Comparison of ENCODE assay signal across 15 cellular contexts in the genomic region with DNA sequence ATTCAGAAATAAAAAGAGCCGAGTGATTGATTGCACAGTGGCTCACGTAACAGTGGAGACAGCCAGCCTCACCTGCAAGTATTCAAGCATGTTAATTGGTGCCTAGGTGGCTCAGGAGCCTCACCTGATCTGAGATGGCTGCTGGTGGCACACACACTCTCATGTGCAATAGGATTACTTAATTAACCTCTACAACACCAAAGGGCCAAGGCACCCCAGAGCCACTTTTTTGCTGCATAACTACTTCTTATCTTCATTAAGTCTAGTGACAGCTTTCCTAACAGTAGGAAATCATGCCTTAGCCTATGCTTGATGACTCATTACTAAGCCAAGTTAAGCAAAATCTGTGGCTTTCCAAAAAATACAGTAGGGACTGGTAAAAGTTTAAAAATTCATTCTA.
DNase-seq lines count a peak whose midpoint lies in the region; ATAC-seq, FAIRE-seq and TF ChIP-seq lines count a peak whose summit lies in the region.
"Had no signal": no experiment of that assay in that cellular context is flagged by ENCODE, and none has a peak within 500 bp of the region (broad histone marks: within the 10 kb centered on the region; RNA-seq: fewer than 3 reads in every experiment).

No MANE protein-coding gene starts in this region.

- H3K36me3 ChIP-seq in right atrium auricular region: no peaks in the 10 kb centered on the region
- no peaks in the 10 kb centered on the region for H3K36me3 ChIP-seq in heart right ventricle
- no peaks in the 10 kb centered on the region for H3K36me3 ChIP-seq in endothelial cell of umbilical vein (ENCODE audit: control insufficient read depth in 2 of 2, extremely low read depth in 1 of 2, insufficient read depth in 2 of 2, low read length in 2 of 2)
- H3K36me3 ChIP-seq: BLaER1, gastroesophageal sphincter, upper lobe of right lung had no signal

- H3K27me3 ChIP-seq in right atrium auricular region (no peaks in the 10 kb centered on the region), heart right ventricle (no peaks in the 10 kb centered on the region), endothelial cell of umbilical vein (ENCODE audit: control insufficient read depth in 2 of 2, insufficient read depth in 2 of 2, low read length in 2 of 2) (no peaks in the 10 kb centered on the region)
- H3K27me3 ChIP-seq: BLaER1, gastroesophageal sphincter, upper lobe of right lung had no signal

- H3K27ac ChIP-seq in right atrium auricular region (peak overlapping the region; percentile 6 to 78), heart right ventricle (no peak overlapping the region), endothelial cell of umbilical vein (ENCODE audit: insufficient read depth, low read depth, low read length) (no peak overlapping the region)
- H3K27ac ChIP-seq: BLaER1, gastroesophageal sphincter, upper lobe of right lung had no signal

- H3K4me3 Mint-ChIP-seq in type B pancreatic cell: no peak overlapping the region
- no peak overlapping the region for H3K4me3 Mint-ChIP-seq in activated T-cell treated with anti-CD3 and anti-CD28 coated beads, Interleukin-2, amount 50 U/mL, for 72 hours

- H2AFZ ChIP-seq in endothelial cell of umbilical vein (ENCODE audit: low read depth, low read length): no peak overlapping the region

- TF ChIP-seq CTCF in right atrium auricular region (IDR thresholded peaks at IDR 0.05): no peak
- TF ChIP-seq CTCF in heart right ventricle (IDR thresholded peaks at IDR 0.05): no peak
- no peak for TF ChIP-seq CTCF in endothelial cell of umbilical vein (IDR thresholded peaks at IDR 0.05; ENCODE audit: extremely low read depth in 1 of 2, insufficient read depth in 1 of 2, low read depth in 1 of 2, low read length in 2 of 2)
- TF ChIP-seq CTCF in type B pancreatic cell (conservative IDR thresholded peaks at IDR 0.05): no peak

- no peak for FAIRE-seq in endothelial cell of umbilical vein (lab: Jason Lieb, UNC)
- FAIRE-seq: GM12878 had no signal

- CTCF ChIA-PET in endothelial cell of umbilical vein (lab: Charles Lee): interaction anchor here (1.3 to 2.9 kb wide), 4 partner anchors 12 to 40 kb away, joined by 3 to 8 read pairs (median 4); no protein-coding TSS in a partner anchor

- intact Hi-C loops in heart right ventricle (cut with DNase I) (no loop called here), endothelial cell of umbilical vein (cut with micrococcal nuclease) (no loop called here)

- no peak for ATAC-seq in heart right ventricle
- ATAC-seq in activated T-cell treated with anti-CD3 and anti-CD28 coated beads, Interleukin-2, amount 50 U/mL, for 72 hours (replicated peaks in 1 of 2): no peak
- ATAC-seq in HG03457 (IDR thresholded peaks at IDR 0.05; ENCODE audit: unreplicated experiment): no peak
- no peak for ATAC-seq in GM19328 (IDR thresholded peaks at IDR 0.05; ENCODE audit: unreplicated experiment)
- ATAC-seq: gastroesophageal sphincter, GM12878, upper lobe of right lung had no signal

- POLR2A ChIA-PET in endothelial cell of umbilical vein (lab: Charles Lee): no interaction called here

- DNase-seq in right atrium auricular region (ENCODE audit: low spot score) (no peak), heart right ventricle (no peak), NCI-H748 (lab: John Stamatoyannopoulos, UW; ENCODE audit: unreplicated experiment) (peak; percentile 75), endothelial cell of umbilical vein (ENCODE audit: low read depth, low spot score) (no peak), type B pancreatic cell (ENCODE audit: extremely low spot score, unreplicated experiment) (no peak)
- DNase-seq in activated T-cell treated with anti-CD3 and anti-CD28 coated beads, Interleukin-2, amount 50 U/mL, for 72 hours: no peak
- DNase-seq: activated CD8-positive, alpha-beta memory T cell treated with anti-CD3 and anti-CD28 coated beads, Interleukin-2, amount 50 U/mL, for 4 hours; NCI-H524 treated with DMSO at 0.1 percent for 48 hours; upper lobe of right lung had no signal

- BruUV-seq in endothelial cell of umbilical vein (replicated peaks; lab: Mats Ljungman, UMichigan): no TSS peak

- no peaks in the 10 kb centered on the region for H3K9me3 ChIP-seq in right atrium auricular region
- H3K9me3 ChIP-seq in heart right ventricle: no peaks in the 10 kb centered on the region
- no peaks in the 10 kb centered on the region for H3K9me3 ChIP-seq in endothelial cell of umbilical vein (replicated peaks; ENCODE audit: control insufficient read depth, insufficient read depth, low read length)
- H3K9me3 ChIP-seq: BLaER1, gastroesophageal sphincter, upper lobe of right lung had no signal

- H3K27me3 Mint-ChIP-seq in type B pancreatic cell: no peaks in the 10 kb centered on the region
- no peaks in the 10 kb centered on the region for H3K27me3 Mint-ChIP-seq in activated T-cell treated with anti-CD3 and anti-CD28 coated beads, Interleukin-2, amount 50 U/mL, for 72 hours (ENCODE audit: low read depth)

- H4K20me1 ChIP-seq in endothelial cell of umbilical vein (replicated peaks; ENCODE audit: control insufficient read depth, extremely low read depth, insufficient read depth, low read length): no peaks in the 10 kb centered on the region
- H4K20me1 ChIP-seq: BLaER1 had no signal

- H3K36me3 Mint-ChIP-seq in type B pancreatic cell: no peaks in the 10 kb centered on the region
- no peaks in the 10 kb centered on the region for H3K36me3 Mint-ChIP-seq in activated T-cell treated with anti-CD3 and anti-CD28 coated beads, Interleukin-2, amount 50 U/mL, for 72 hours (ENCODE audit: insufficient read depth in 2 of 2)

- no peaks in the 10 kb centered on the region for H3K4me1 Mint-ChIP-seq in type B pancreatic cell (ENCODE audit: unreplicated experiment)
- peaks cover 8% of the 10 kb centered on the region for H3K4me1 Mint-ChIP-seq in activated T-cell treated with anti-CD3 and anti-CD28 coated beads, Interleukin-2, amount 50 U/mL, for 72 hours (ENCODE audit: low read depth)

- H3K4me2 ChIP-seq in endothelial cell of umbilical vein (ENCODE audit: insufficient read depth, low read length): no peak overlapping the region
- H3K4me2 ChIP-seq: BLaER1 had no signal

- dilution Hi-C loops in endothelial cell of umbilical vein (cut with MboI; ENCODE audit: extremely low pct_ligation_motif_present, low sequenced_read_pairs): no loop called here

- no peak for TF ChIP-seq POLR2A in endothelial cell of umbilical vein (IDR thresholded peaks at IDR 0.05; ENCODE audit: low read depth, low read length)

- 61 to 76% methylated on average over 2 of the region's 2 CpGs for WGBS in heart right ventricle, 2 donors

- H3K27ac Mint-ChIP-seq in type B pancreatic cell: peak overlapping the region; percentile 78
- H3K27ac Mint-ChIP-seq in activated T-cell treated with anti-CD3 and anti-CD28 coated beads, Interleukin-2, amount 50 U/mL, for 72 hours: no peak overlapping the region

- H3K9me3 Mint-ChIP-seq in type B pancreatic cell: no peaks in the 10 kb centered on the region
- H3K9me3 Mint-ChIP-seq in activated T-cell treated with anti-CD3 and anti-CD28 coated beads, Interleukin-2, amount 50 U/mL, for 72 hours: no peaks in the 10 kb centered on the region

- H3K79me2 ChIP-seq in endothelial cell of umbilical vein (ENCODE audit: control insufficient read depth, insufficient read depth, low read length): no peaks in the 10 kb centered on the region

- no peak overlapping the region for H3K9ac ChIP-seq in endothelial cell of umbilical vein (replicated peaks; ENCODE audit: extremely low read depth, insufficient read depth, low read length)
- H3K9ac ChIP-seq: BLaER1 had no signal

- H3K4me3 ChIP-seq in right atrium auricular region: no peak overlapping the region
- H3K4me3 ChIP-seq in heart right ventricle: no peak overlapping the region
- no peak overlapping the region for H3K4me3 ChIP-seq in endothelial cell of umbilical vein (replicated peaks in 1 of 3; ENCODE audit: insufficient read depth in 1 of 3, low read depth in 1 of 3, low read length in 3 of 3)
- H3K4me3 ChIP-seq: BLaER1, gastroesophageal sphincter, GM12878, lung, upper lobe of right lung had no signal

- H3K4me1 ChIP-seq in right atrium auricular region (peaks cover 0 to 13% of the 10 kb centered on the region in 2 donors), heart right ventricle (peaks cover 0 to 8% (median 3%) of the 10 kb centered on the region in 9 donors), endothelial cell of umbilical vein (ENCODE audit: control insufficient read depth, extremely low read depth, insufficient read depth, low read length) (no peaks in the 10 kb centered on the region)
- H3K4me1 ChIP-seq: BLaER1, upper lobe of right lung had no signal

- H3K9me1 ChIP-seq in endothelial cell of umbilical vein (replicated peaks; ENCODE audit: control insufficient read depth, extremely low read depth, insufficient read depth, low read length): no peaks in the 10 kb centered on the region

TF ChIP-seq in endothelial cell of umbilical vein, 7 proteins besides CTCF, POLR2A, EP300 and RAD21:
- TF ChIP-seq FOS (IDR thresholded peaks at IDR 0.05; ENCODE audit: borderline replicate concordance, insufficient read depth, low read length) (peak; percentile 45), GATA2 (IDR thresholded peaks at IDR 0.05; ENCODE audit: insufficient read depth, insufficient read length, low read depth, low read length) (no peak)

Comparison
In these comparisons a context has a peak if more than half of its experiments do, and no peak if none do; other contexts are left out.
1. H3K27ac ChIP-seq: peak in right atrium auricular region (2 of 2); none in heart right ventricle (0 of 10) and endothelial cell of umbilical vein (single experiment).